Comparison of ENCODE assay signal across 1 cellular context in genomic region chr16:86929149-86929871, GRCh38.
TF ChIP-seq lines count a peak whose summit lies in the region.

No MANE protein-coding gene starts in this region.

TF ChIP-seq in K562, 482 proteins besides CTCF, POLR2A, EP300 and RAD21 (continued from another document and continues in another):
- TF ChIP-seq ZMIZ1 (IDR thresholded peaks at IDR 0.05; ENCODE audit: low read depth in 2 of 2, low read length in 2 of 2) (peak in 1 of 2 experiments; percentile 67; a peak in 1 of 4 replicates), ZNF184 (CRISPR knock-in tag; IDR thresholded peaks at IDR 0.05) (no peak), CCNT2 (IDR thresholded peaks at IDR 0.05; ENCODE audit: borderline replicate concordance, extremely low read depth, insufficient read length, low read depth, low read length) (peak; percentile 53), CREB3L1 (IDR thresholded peaks at IDR 0.05; ENCODE audit: borderline replicate concordance, low read depth) (no peak), GABPB1 (CRISPR knock-in tag; IDR thresholded peaks at IDR 0.05) (peak; percentile 87), ARID2 (IDR thresholded peaks at IDR 0.05) (no peak), NFIC (IDR thresholded peaks at IDR 0.05) (peak; percentile 70), ZNF347 (CRISPR knock-in tag; IDR thresholded peaks at IDR 0.05; ENCODE audit: low read depth) (no peak), STAT5A (IDR thresholded peaks at IDR 0.05; ENCODE audit: borderline replicate concordance, low read length) (peak; percentile 61), ZNF280B (CRISPR knock-in tag; IDR thresholded peaks at IDR 0.05) (no peak), ZNF57 (CRISPR knock-in tag; IDR thresholded peaks at IDR 0.05) (no peak), BHLHE40 (IDR thresholded peaks at IDR 0.05; ENCODE audit: low read length) (peak; percentile 36; the same call in 1 of the 2 replicates), EZH2 (IDR thresholded peaks at IDR 0.05; ENCODE audit: borderline replicate concordance, low read depth, low read length) (no peak), RBM17 (IDR thresholded peaks at IDR 0.05; ENCODE audit: borderline replicate concordance, low read depth, low read length) (no peak), MITF (IDR thresholded peaks at IDR 0.05) (peak; percentile 24; the same call in 1 of the 2 replicates), TCF7L2 (IDR thresholded peaks at IDR 0.05; ENCODE audit: low read depth, low read length) (no peak), PCBP1 (IDR thresholded peaks at IDR 0.05; ENCODE audit: low read depth, low read length, poor library complexity, severe bottlenecking) (no peak), ZNF584 (CRISPR knock-in tag; IDR thresholded peaks at IDR 0.05; ENCODE audit: low read depth) (0 out of 2 replicates have a peak, but pooled peaks have one; percentile 41), JUND (IDR thresholded peaks at IDR 0.05; ENCODE audit: borderline replicate concordance, low read depth, low read length) (peak; percentile 93), JUND (tag; IDR thresholded peaks at IDR 0.05; ENCODE audit: borderline replicate concordance, low read depth, low read length) (peak; percentile 68; the same call in 1 of the 3 replicates), BCLAF1 (IDR thresholded peaks at IDR 0.05; ENCODE audit: borderline replicate concordance in 1 of 2, control insufficient read depth in 1 of 2, low read depth in 2 of 2, low read length in 1 of 2) (no peak), PHF20 (IDR thresholded peaks at IDR 0.05; ENCODE audit: partially characterized antibody) (no peak), ZNF766 (CRISPR knock-in tag; conservative IDR thresholded peaks at IDR 0.05) (no peak), CSDE1 (IDR thresholded peaks at IDR 0.05) (no peak), ZNF175 (CRISPR knock-in tag; IDR thresholded peaks at IDR 0.05; ENCODE audit: low read depth) (peak; percentile 69; the same call in 1 of the 2 replicates), ARHGAP35 (IDR thresholded peaks at IDR 0.05; ENCODE audit: partially characterized antibody) (no peak), SNRNP70 (optimal IDR thresholded peaks at IDR 0.05; ENCODE audit: low read depth, low read length) (no peak), NBN (IDR thresholded peaks at IDR 0.05; ENCODE audit: low read depth) (no peak), ZNF143 (CRISPR knock-in tag; IDR thresholded peaks at IDR 0.05) (no peak), RFX7 (CRISPR knock-in tag; IDR thresholded peaks at IDR 0.05) (no peak), ZNF24 (IDR thresholded peaks at IDR 0.05) (no peak), FIP1L1 (IDR thresholded peaks at IDR 0.05; ENCODE audit: low read depth, low read length, poor library complexity, severe bottlenecking) (no peak), DMBX1 (CRISPR knock-in tag; IDR thresholded peaks at IDR 0.05; ENCODE audit: borderline replicate concordance) (0 out of 2 replicates have a peak, but pooled peaks have one; percentile 32), UBTF (IDR thresholded peaks at IDR 0.05; ENCODE audit: borderline replicate concordance in 1 of 2, low read depth in 2 of 2, low read length in 2 of 2) (peak; percentile 95 to 98; a peak in 3 of 4 replicates), SMC3 (conservative IDR thresholded peaks at IDR 0.05; ENCODE audit: insufficient read depth, low read depth, low read length) (no peak), NCOR1 (IDR thresholded peaks at IDR 0.05) (peak; percentile 93), SIRT6 (IDR thresholded peaks at IDR 0.05; ENCODE audit: low read depth, low read length) (no peak), NRF1 (conservative IDR thresholded peaks at IDR 0.05 in 1 of 2, IDR thresholded peaks at IDR 0.05 in 1 of 2) (no peak), ZC3H8 (IDR thresholded peaks at IDR 0.05) (no peak), TRIM24 (IDR thresholded peaks at IDR 0.05) (peak; percentile 75 to 84)
- TF ChIP-seq, protein P1, sequence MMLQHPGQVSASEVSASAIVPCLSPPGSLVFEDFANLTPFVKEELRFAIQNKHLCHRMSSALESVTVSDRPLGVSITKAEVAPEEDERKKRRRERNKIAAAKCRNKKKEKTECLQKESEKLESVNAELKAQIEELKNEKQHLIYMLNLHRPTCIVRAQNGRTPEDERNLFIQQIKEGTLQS (IDR thresholded peaks at IDR 0.05), result peak; percentile 90
- TF ChIP-seq, protein P1 (CRISPR knock-in tag; conservative IDR thresholded peaks at IDR 0.05), result peak; percentile 75; the same call in 1 of the 2 replicates
- TF ChIP-seq, protein P2, sequence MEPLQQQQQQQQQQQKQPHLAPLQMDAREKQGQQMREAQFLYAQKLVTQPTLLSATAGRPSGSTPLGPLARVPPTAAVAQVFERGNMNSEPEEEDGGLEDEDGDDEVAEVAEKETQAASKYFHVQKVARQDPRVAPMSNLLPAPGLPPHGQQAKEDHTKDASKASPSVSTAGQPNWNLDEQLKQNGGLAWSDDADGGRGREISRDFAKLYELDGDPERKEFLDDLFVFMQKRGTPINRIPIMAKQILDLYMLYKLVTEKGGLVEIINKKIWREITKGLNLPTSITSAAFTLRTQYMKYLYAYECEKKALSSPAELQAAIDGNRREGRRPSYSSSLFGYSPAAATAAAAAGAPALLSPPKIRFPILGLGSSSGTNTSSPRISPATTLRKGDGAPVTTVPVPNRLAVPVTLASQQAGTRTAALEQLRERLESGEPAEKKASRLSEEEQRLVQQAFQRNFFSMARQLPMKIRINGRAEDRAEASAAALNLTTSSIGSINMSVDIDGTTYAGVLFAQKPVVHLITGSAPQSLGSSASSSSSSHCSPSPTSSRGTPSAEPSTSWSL (CRISPR knock-in tag; IDR thresholded peaks at IDR 0.05; ENCODE audit: borderline replicate concordance), result no peak
- TF ChIP-seq, protein P3, sequence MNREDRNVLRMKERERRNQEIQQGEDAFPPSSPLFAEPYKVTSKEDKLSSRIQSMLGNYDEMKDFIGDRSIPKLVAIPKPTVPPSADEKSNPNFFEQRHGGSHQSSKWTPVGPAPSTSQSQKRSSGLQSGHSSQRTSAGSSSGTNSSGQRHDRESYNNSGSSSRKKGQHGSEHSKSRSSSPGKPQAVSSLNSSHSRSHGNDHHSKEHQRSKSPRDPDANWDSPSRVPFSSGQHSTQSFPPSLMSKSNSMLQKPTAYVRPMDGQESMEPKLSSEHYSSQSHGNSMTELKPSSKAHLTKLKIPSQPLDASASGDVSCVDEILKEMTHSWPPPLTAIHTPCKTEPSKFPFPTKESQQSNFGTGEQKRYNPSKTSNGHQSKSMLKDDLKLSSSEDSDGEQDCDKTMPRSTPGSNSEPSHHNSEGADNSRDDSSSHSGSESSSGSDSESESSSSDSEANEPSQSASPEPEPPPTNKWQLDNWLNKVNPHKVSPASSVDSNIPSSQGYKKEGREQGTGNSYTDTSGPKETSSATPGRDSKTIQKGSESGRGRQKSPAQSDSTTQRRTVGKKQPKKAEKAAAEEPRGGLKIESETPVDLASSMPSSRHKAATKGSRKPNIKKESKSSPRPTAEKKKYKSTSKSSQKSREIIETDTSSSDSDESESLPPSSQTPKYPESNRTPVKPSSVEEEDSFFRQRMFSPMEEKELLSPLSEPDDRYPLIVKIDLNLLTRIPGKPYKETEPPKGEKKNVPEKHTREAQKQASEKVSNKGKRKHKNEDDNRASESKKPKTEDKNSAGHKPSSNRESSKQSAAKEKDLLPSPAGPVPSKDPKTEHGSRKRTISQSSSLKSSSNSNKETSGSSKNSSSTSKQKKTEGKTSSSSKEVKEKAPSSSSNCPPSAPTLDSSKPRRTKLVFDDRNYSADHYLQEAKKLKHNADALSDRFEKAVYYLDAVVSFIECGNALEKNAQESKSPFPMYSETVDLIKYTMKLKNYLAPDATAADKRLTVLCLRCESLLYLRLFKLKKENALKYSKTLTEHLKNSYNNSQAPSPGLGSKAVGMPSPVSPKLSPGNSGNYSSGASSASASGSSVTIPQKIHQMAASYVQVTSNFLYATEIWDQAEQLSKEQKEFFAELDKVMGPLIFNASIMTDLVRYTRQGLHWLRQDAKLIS (CRISPR knock-in tag; IDR thresholded peaks at IDR 0.05), result no peak
